10 cellular contexts compared by ENCODE assay signal in genomic region chr13:24746618-24747247, GRCh38. TPM values are rescaled to one million over a fixed set of nuclear protein-coding genes. Genes with fewer than 3 reads are reported as not detected.
DNase-seq lines count a peak whose midpoint lies in the region; ATAC-seq lines count a peak whose summit lies in the region.
"Had no signal": no experiment of that assay in that cellular context is flagged by ENCODE, and none has a peak within 500 bp of the region (broad histone marks: within the 10 kb centered on the region; RNA-seq: fewer than 3 reads in every experiment).

No MANE protein-coding gene starts in this region.

- peak overlapping the region; percentile 59 for H3K4me3 ChIP-seq in iPS-18c (ENCODE audit: insufficient read depth, low read depth, low read length)

- POLR2A ChIA-PET in activated CD4-positive, alpha-beta memory T cell treated with anti-CD3 and anti-CD28 coated beads, Interleukin-2, amount 10 ng/mL, durations not matched to agents 7 days and 5 days (lab: Charles Lee): no interaction called here

- no peak for ATAC-seq in stimulated activated naive CD8-positive, alpha-beta T cell treated with anti-CD3 and anti-CD28 coated beads, Interleukin-15, Interleukin-2, amounts not matched to agents 100 U/mL and 50 U/mL, for 24 hours

- H3K4me1 Mint-ChIP-seq in activated CD4-positive, alpha-beta memory T cell treated with anti-CD3 and anti-CD28 coated beads, Interleukin-2, amount 10 ng/mL, durations not matched to agents 7 days and 5 days: peaks cover 21% of the 10 kb centered on the region

- CTCF ChIA-PET in activated CD4-positive, alpha-beta memory T cell treated with anti-CD3 and anti-CD28 coated beads, Interleukin-2, amount 10 ng/mL, durations not matched to agents 7 days and 5 days (lab: Charles Lee): no interaction called here

- peak overlapping the region; percentile 61 for H3K4me3 Mint-ChIP-seq in activated CD4-positive, alpha-beta memory T cell treated with anti-CD3 and anti-CD28 coated beads, Interleukin-2, amount 10 ng/mL, durations not matched to agents 7 days and 5 days

- peaks cover 2% of the 10 kb centered on the region for H3K9me3 ChIP-seq in iPS-18c (ENCODE audit: control insufficient read depth, insufficient read depth, low read length)

- H3K9me3 Mint-ChIP-seq in activated CD4-positive, alpha-beta memory T cell treated with anti-CD3 and anti-CD28 coated beads, Interleukin-2, amount 10 ng/mL, durations not matched to agents 7 days and 5 days: no peaks in the 10 kb centered on the region

- H3K27ac Mint-ChIP-seq in activated CD4-positive, alpha-beta memory T cell treated with anti-CD3 and anti-CD28 coated beads, Interleukin-2, amount 10 ng/mL, durations not matched to agents 7 days and 5 days: no peak overlapping the region

- no peaks in the 10 kb centered on the region for H3K36me3 Mint-ChIP-seq in activated CD4-positive, alpha-beta memory T cell treated with anti-CD3 and anti-CD28 coated beads, Interleukin-2, amount 10 ng/mL, durations not matched to agents 7 days and 5 days (ENCODE audit: low read depth)

- peaks cover 63% of the 10 kb centered on the region for H3K27me3 Mint-ChIP-seq in activated CD4-positive, alpha-beta memory T cell treated with anti-CD3 and anti-CD28 coated beads, Interleukin-2, amount 10 ng/mL, durations not matched to agents 7 days and 5 days

- peak; percentile 34 for DNase-seq in activated CD4-positive, alpha-beta T cell treated with anti-CD3 and anti-CD28 coated beads for 48 hours
- no peak for DNase-seq in activated CD4-positive, alpha-beta T cell treated with anti-CD3 and anti-CD28 coated beads, Interleukin-2, amount 50 U/mL, for 4 hours
- DNase-seq in activated CD4-positive, alpha-beta memory T cell treated with anti-CD3 and anti-CD28 coated beads, Interleukin-2, amount 10 ng/mL, durations not matched to agents 7 days and 5 days: no peak
- peak; percentile 27 for DNase-seq in stimulated activated naive CD8-positive, alpha-beta T cell treated with anti-CD3 and anti-CD28 coated beads, Interleukin-15, Interleukin-2, amounts not matched to agents 100 U/mL and 50 U/mL, for 24 hours
- DNase-seq in RKO (ENCODE audit: low spot score) (no peak), NK-92 (lab: John Stamatoyannopoulos, UW; ENCODE audit: unreplicated experiment) (no peak), activated gamma-delta T cell treated with Interleukin-2 at 50 U/mL for 16 hours (no peak)
- DNase-seq: kidney, NCI-H1694 had no signal

RNA-seq across cellular contexts. Expression of gene RNF17, which starts 17.2 kb away (rescaled TPM):
- not detected for total RNA-seq in activated CD4-positive, alpha-beta memory T cell treated with anti-CD3 and anti-CD28 coated beads, Interleukin-2, amount 10 ng/mL, durations not matched to agents 7 days and 5 days
- total RNA-seq: kidney had no signal

Comparison
In these comparisons a context has a peak if more than half of its experiments do, and no peak if none do; other contexts are left out.
1. DNase-seq: peak in activated CD4-positive, alpha-beta T cell treated with anti-CD3 and anti-CD28 coated beads for 48 hours (single experiment) and stimulated activated naive CD8-positive, alpha-beta T cell treated with anti-CD3 and anti-CD28 coated beads, Interleukin-15, Interleukin-2, amounts not matched to agents 100 U/mL and 50 U/mL, for 24 hours (single experiment); none in activated CD4-positive, alpha-beta T cell treated with anti-CD3 and anti-CD28 coated beads, Interleukin-2, amount 50 U/mL, for 4 hours (0 of 2), activated CD4-positive, alpha-beta memory T cell treated with anti-CD3 and anti-CD28 coated beads, Interleukin-2, amount 10 ng/mL, durations not matched to agents 7 days and 5 days (single experiment), RKO (single experiment), NK-92 (single experiment) and activated gamma-delta T cell treated with Interleukin-2 at 50 U/mL for 16 hours (single experiment).